ENCODE assay signal across 8 cellular contexts in the genomic region with DNA sequence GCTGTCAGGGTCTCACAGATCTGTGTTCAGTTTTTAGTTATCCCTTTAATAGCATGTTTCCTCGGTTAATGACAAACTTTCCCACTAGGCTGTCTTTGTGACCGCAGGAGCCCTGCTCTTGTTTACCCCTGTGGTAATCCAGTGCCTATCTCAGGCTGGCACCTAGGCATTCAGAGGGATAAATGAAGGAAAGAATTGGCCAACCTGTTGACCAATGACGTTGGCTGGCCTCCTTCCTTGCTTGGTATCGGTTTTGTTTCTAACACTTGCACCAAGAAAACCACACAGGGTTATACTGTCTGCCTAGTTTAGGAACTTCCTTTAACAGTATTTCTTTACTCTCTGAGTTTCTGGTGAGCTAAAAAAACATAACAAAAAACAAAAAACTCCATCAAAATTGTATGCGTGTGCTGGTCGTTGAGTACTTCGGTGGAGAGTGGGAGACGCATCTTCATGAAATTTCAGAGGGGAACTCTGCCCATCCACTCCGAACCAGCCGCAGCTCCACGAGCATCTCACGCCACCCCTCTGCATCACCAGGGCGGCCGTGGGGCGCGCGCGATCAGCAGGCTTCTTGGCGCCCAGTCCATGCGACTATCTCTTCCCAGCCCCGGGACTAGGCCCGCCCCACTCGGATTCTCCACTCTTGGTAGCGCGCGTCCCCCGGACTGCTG. TPM values are rescaled to one million over a fixed set of nuclear protein-coding genes. Genes with fewer than 3 reads are reported as not detected.
DNase-seq lines count a peak whose midpoint lies in the region; ATAC-seq, FAIRE-seq and TF ChIP-seq lines count a peak whose summit lies in the region.

No MANE protein-coding gene starts in this region.

- no peak overlapping the region for H2BK5ac ChIP-seq in neuronal stem cell (ENCODE audit: low read length)

- H2BK12ac ChIP-seq in neuronal stem cell (ENCODE audit: low read length), result no peak overlapping the region

- H3K14ac ChIP-seq in neuronal stem cell (ENCODE audit: low read length), result no peak overlapping the region

- H3K9me3 Mint-ChIP-seq in T-helper 2 cell treated with Interferon-gamma antibody and Interleukin-4, amounts not matched to agents 5 μg/mL and 100 μg/mL, for 36 hours, result no peaks in the 10 kb centered on the region

- DNase-seq in A549 (ENCODE audit: low read depth in 1 of 2, low spot score in 1 of 2) (peak in 1 of 2 experiments; percentile 11), fibroblast of mammary gland (ENCODE audit: low read depth) (no peak), neuronal stem cell (ENCODE audit: low spot score) (no peak), T-helper 9 cell (no peak), GM19238 (ENCODE audit: insufficient read length, low spot score) (no peak)
- peak; percentile 27 for DNase-seq in T-helper 2 cell treated with Interferon-gamma antibody and Interleukin-4, amounts not matched to agents 5 μg/mL and 100 μg/mL, for 36 hours (ENCODE audit: low spot score)

- no peaks in the 10 kb centered on the region for H3K36me3 ChIP-seq in neuronal stem cell (replicated peaks in 1 of 2; ENCODE audit: control insufficient read depth in 2 of 2, insufficient read depth in 2 of 2, low read length in 2 of 2)

- peak overlapping the region; percentile 98 for H2AFZ ChIP-seq in neuronal stem cell (ENCODE audit: low read length)

- H2AK5ac ChIP-seq in neuronal stem cell (ENCODE audit: low read depth, low read length), result no peak overlapping the region

- POLR2A ChIA-PET in A549 (lab: Yijun Ruan, JAX), result interaction anchor here (0.6 to 2.2 kb wide), 4 partner anchors 14 to 768 kb away, joined by 3 to 29 read pairs (median 6); partner anchors contain the start of gene SRSF8

- H4K8ac ChIP-seq in neuronal stem cell (ENCODE audit: low read depth, low read length), result no peak overlapping the region

- peaks cover 54% of the 10 kb centered on the region for H3K4me1 Mint-ChIP-seq in T-helper 2 cell treated with Interferon-gamma antibody and Interleukin-4, amounts not matched to agents 5 μg/mL and 100 μg/mL, for 36 hours (ENCODE audit: low read depth)

- H3K27ac Mint-ChIP-seq in T-helper 2 cell treated with Interferon-gamma antibody and Interleukin-4, amounts not matched to agents 5 μg/mL and 100 μg/mL, for 36 hours, result peak overlapping the region; percentile 98

- no peak for TF ChIP-seq EP300 in A549 (IDR thresholded peaks at IDR 0.05)

- peak overlapping the region; percentile 97 for H3K18ac ChIP-seq in neuronal stem cell (ENCODE audit: low read length)

- no peak for TF ChIP-seq RAD21 in A549 (conservative IDR thresholded peaks at IDR 0.05 in 1 of 2, IDR thresholded peaks at IDR 0.05 in 1 of 2)

- no peak for FAIRE-seq in A549 (lab: Jason Lieb, UNC)

- peaks cover 0 to 4% (median 0%) of the 10 kb centered on the region in 3 experiments for H3K27me3 ChIP-seq in neuronal stem cell (ENCODE audit: control insufficient read depth in 3 of 3, insufficient read depth in 3 of 3, low read depth in 1 of 3, low read length in 3 of 3)

- H3K4me2 ChIP-seq in A549 (peak overlapping the region; percentile 84), neuronal stem cell (ENCODE audit: insufficient read depth, low read length, poor library complexity, severe bottlenecking) (peak overlapping the region; percentile 91)

- peak overlapping the region; percentile 79 for H3K9ac ChIP-seq in neuronal stem cell (ENCODE audit: low read depth, low read length, poor library complexity)

- peak overlapping the region; percentile 80 for H3K4me3 ChIP-seq in A549
- H3K4me3 ChIP-seq in fibroblast of mammary gland (ENCODE audit: control insufficient read depth, low read depth, low read length), result peak overlapping the region; percentile 58
- peak overlapping the region; percentile 73 to 78 for H3K4me3 ChIP-seq in neuronal stem cell (ENCODE audit: low read length in 2 of 2)

- H2BK120ac ChIP-seq in neuronal stem cell (ENCODE audit: low read depth, low read length), result no peak overlapping the region

- peak overlapping the region; percentile 84 to 96 for H3K27ac ChIP-seq in A549
- no peak overlapping the region for H3K27ac ChIP-seq in neuronal stem cell (replicated peaks; ENCODE audit: low read length)

- no peaks in the 10 kb centered on the region for H3K79me1 ChIP-seq in neuronal stem cell (ENCODE audit: low read depth, low read length)

- H3K4me1 ChIP-seq in A549, result peaks cover 24% of the 10 kb centered on the region
- H3K4me1 ChIP-seq in neuronal stem cell (ENCODE audit: control insufficient read depth in 2 of 2, insufficient read depth in 1 of 2, low read depth in 1 of 2, low read length in 2 of 2), result peaks cover 0 to 7% of the 10 kb centered on the region in 2 donors

- no peaks in the 10 kb centered on the region for H3K27me3 Mint-ChIP-seq in T-helper 2 cell treated with Interferon-gamma antibody and Interleukin-4, amounts not matched to agents 5 μg/mL and 100 μg/mL, for 36 hours (ENCODE audit: low read depth)

- ATAC-seq in A549 (peak; percentile 78 to 79), GM18909 (IDR thresholded peaks at IDR 0.05; ENCODE audit: poor library complexity, unreplicated experiment) (peak; percentile 43), HG03103 (IDR thresholded peaks at IDR 0.05; ENCODE audit: low read depth, unreplicated experiment) (peak; percentile 41)

- H3K36me3 Mint-ChIP-seq in T-helper 2 cell treated with Interferon-gamma antibody and Interleukin-4, amounts not matched to agents 5 μg/mL and 100 μg/mL, for 36 hours (ENCODE audit: low read depth), result peaks cover 4% of the 10 kb centered on the region

- peak overlapping the region; percentile 45 for H3K23ac ChIP-seq in neuronal stem cell (ENCODE audit: low read depth, low read length, poor library complexity)

- H3K9me3 ChIP-seq in A549 (no peaks in the 10 kb centered on the region), neuronal stem cell (replicated peaks in 1 of 2; ENCODE audit: control insufficient read depth in 2 of 2, insufficient read depth in 1 of 2, low read depth in 1 of 2, low read length in 2 of 2) (peaks cover 0 to 3% of the 10 kb centered on the region in 2 donors)

- WGBS in A549 (ENCODE audit: missing lambda C conversion rate), result 43% methylated on average over 12 of the region's 27 CpGs
- no CpG with 5 or more reads among the region's 27 CpGs for WGBS in neuronal stem cell (ENCODE audit: extremely low coverage in 2 of 2, insufficient read length in 2 of 2, insufficient replicate concordance in 1 of 2), 2 donors

- CTCF ChIA-PET in A549 (lab: Yijun Ruan, JAX), result interaction anchor here (0.6 to 1.6 kb wide), 3 partner anchors 16 to 684 kb away, joined by 3 to 7 read pairs (median 5); no protein-coding TSS in a partner anchor

- no peak overlapping the region for H4K91ac ChIP-seq in neuronal stem cell (ENCODE audit: low read depth, low read length, poor library complexity)

- TF ChIP-seq CTCF in A549 (IDR thresholded peaks at IDR 0.05) (no peak), fibroblast of mammary gland (conservative IDR thresholded peaks at IDR 0.05; ENCODE audit: control insufficient read depth, insufficient read depth, low read depth, low read length) (no peak)

- no peak overlapping the region for H2BK15ac ChIP-seq in neuronal stem cell (ENCODE audit: low read length)

- TF ChIP-seq POLR2A in A549 (IDR thresholded peaks at IDR 0.05; ENCODE audit: low read length), result no peak

- no peak overlapping the region for H3K4ac ChIP-seq in neuronal stem cell (ENCODE audit: low read length)

- peak overlapping the region; percentile 89 for H3K4me3 Mint-ChIP-seq in T-helper 2 cell treated with Interferon-gamma antibody and Interleukin-4, amounts not matched to agents 5 μg/mL and 100 μg/mL, for 36 hours

TF ChIP-seq in A549, 52 proteins besides CTCF, POLR2A, EP300 and RAD21:
- no peak for TF ChIP-seq FOSB (CRISPR knock-in tag; IDR thresholded peaks at IDR 0.05)
- no peak for TF ChIP-seq HOXB5 (CRISPR knock-in tag; IDR thresholded peaks at IDR 0.05)
- TF ChIP-seq, protein P1, sequence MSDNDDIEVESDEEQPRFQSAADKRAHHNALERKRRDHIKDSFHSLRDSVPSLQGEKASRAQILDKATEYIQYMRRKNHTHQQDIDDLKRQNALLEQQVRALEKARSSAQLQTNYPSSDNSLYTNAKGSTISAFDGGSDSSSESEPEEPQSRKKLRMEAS (IDR thresholded peaks at IDR 0.05), result 0 out of 2 replicates have a peak, but pooled peaks have one; percentile 30

RNA-seq across cellular contexts. Expression of gene ENDOD1, which starts 0.6 kb away (rescaled TPM):
- polyA plus RNA-seq in A549 (2011; rRNA removed) (8.1 and 8.3 TPM in 2 replicates), A549 (2017; fragmentation: RNase III; extraction: RNeasy Plus Mini Kit Qiagen cat#74134 plus additional on column Dnase treatment) (8.0 to 8.8 TPM (median 8.6 TPM) in 3 replicates)
- 3.3 and 4.0 TPM in 2 replicates for polyA plus RNA-seq in A549 (2012; cell fraction: cytosol; rRNA removed)
- 2.9 and 3.1 TPM in 2 replicates for polyA plus RNA-seq in A549 (2012; cell fraction: nucleus; rRNA removed)
- 7.4 and 7.6 TPM in 2 replicates for polyA minus RNA-seq in A549 (2011; rRNA and poly(A)+ RNA removed)
- polyA plus RNA-seq in neuronal stem cell (2013, experiment 1 of 2), result 3.4 TPM
- polyA plus RNA-seq in neuronal stem cell (2013, experiment 2 of 2), result 3.6 TPM

RNA-seq across cellular contexts. Expression of gene SRSF8, which starts 22.4 kb away (rescaled TPM):
- polyA plus RNA-seq in A549 (2011; rRNA removed) (27.6 and 30.2 TPM in 2 replicates), A549 (2017; fragmentation: RNase III; extraction: RNeasy Plus Mini Kit Qiagen cat#74134 plus additional on column Dnase treatment) (15.1 to 16.7 TPM (median 15.5 TPM) in 3 replicates)
- 11.8 and 13.9 TPM in 2 replicates for polyA plus RNA-seq in A549 (2012; cell fraction: cytosol; rRNA removed)
- polyA plus RNA-seq in A549 (2012; cell fraction: nucleus; rRNA removed), result 7.3 and 8.0 TPM in 2 replicates
- polyA minus RNA-seq in A549 (2011; rRNA and poly(A)+ RNA removed), result 7.6 and 13.2 TPM in 2 replicates
- 14.8 TPM for polyA plus RNA-seq in neuronal stem cell (2013, experiment 1 of 2)
- 15.0 TPM for polyA plus RNA-seq in neuronal stem cell (2013, experiment 2 of 2)

RNA-seq across cellular contexts. Expression of gene KDM4F, which starts 39.9 kb away (rescaled TPM):
- not detected in 2 replicates for polyA plus RNA-seq in A549 (2011; rRNA removed)
- not detected in 2 replicates for polyA plus RNA-seq in A549 (2012; cell fraction: cytosol; rRNA removed)
- polyA plus RNA-seq in A549 (2012; cell fraction: nucleus; rRNA removed), result not detected in 2 replicates
- polyA plus RNA-seq in A549 (2017; fragmentation: RNase III; extraction: RNeasy Plus Mini Kit Qiagen cat#74134 plus additional on column Dnase treatment), result not detected in 3 replicates
- not detected in 2 replicates for polyA minus RNA-seq in A549 (2011; rRNA and poly(A)+ RNA removed)
- polyA plus RNA-seq in neuronal stem cell (2013, experiment 1 of 2), result not detected
- not detected for polyA plus RNA-seq in neuronal stem cell (2013, experiment 2 of 2)
